Comparison of ENCODE assay signal across 15 cellular contexts in the genomic region with DNA sequence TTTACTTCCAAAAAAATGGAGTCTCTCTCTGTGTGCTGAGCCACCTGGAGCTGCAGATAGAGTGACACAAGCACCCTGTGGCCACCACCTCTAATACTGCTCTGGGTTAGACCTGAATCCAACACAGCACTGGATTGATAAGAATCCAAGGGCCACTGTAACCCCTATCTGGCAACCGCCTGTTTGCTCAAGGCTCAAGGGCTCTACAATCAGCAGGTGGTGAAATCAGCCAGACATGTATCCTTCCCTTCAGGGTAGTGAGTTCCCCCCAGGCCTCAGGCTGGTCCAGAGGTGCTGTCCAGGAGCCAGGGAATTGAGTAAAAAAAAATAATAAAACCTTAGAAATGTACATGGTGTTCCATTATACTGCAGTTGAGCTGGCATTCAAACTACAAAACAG.
A peak's percentile ranks its signal among the peaks of the same experiment; 100 is the strongest.
DNase-seq lines count a peak whose midpoint lies in the region; ATAC-seq and TF ChIP-seq lines count a peak whose summit lies in the region.
"Had no signal": no experiment of that assay in that cellular context is flagged by ENCODE, and none has a peak within 500 bp of the region (broad histone marks: within the 10 kb centered on the region; RNA-seq: fewer than 3 reads in every experiment).

No MANE protein-coding gene starts in this region.

- ATAC-seq in left ventricle myocardium superior, result no peak
- ATAC-seq: A549, GM23338 had no signal

- H3K27me3 ChIP-seq in hepatocyte, result no peaks in the 10 kb centered on the region
- H3K27me3 ChIP-seq: BE2C had no signal

- WGBS in hepatocyte (ENCODE audit: low lambda C conversion rate, missing lambda C conversion rate), result 57% methylated on average over 1 of the region's 1 CpG

- no peaks in the 10 kb centered on the region for H3K9me3 ChIP-seq in hepatocyte (ENCODE audit: low read depth)
- H3K9me3 ChIP-seq: A549, BE2C had no signal

- no peaks in the 10 kb centered on the region for H3K9me2 ChIP-seq in hepatocyte (replicated peaks; ENCODE audit: insufficient read depth)

- H4K20me1 ChIP-seq in hepatocyte (ENCODE audit: insufficient read depth, poor library complexity, severe bottlenecking), result no peaks in the 10 kb centered on the region

- peaks cover 4% of the 10 kb centered on the region for H3K4me1 ChIP-seq in hepatocyte (ENCODE audit: insufficient read depth)
- H3K4me1 ChIP-seq: A549, BE2C had no signal

- no peak for TF ChIP-seq CTCF in hepatocyte (IDR thresholded peaks at IDR 0.05; ENCODE audit: poor library complexity)

- H2AFZ ChIP-seq in hepatocyte, result no peak overlapping the region
- H2AFZ ChIP-seq: GM23338 had no signal

- no peaks in the 10 kb centered on the region for H3K36me3 ChIP-seq in hepatocyte (replicated peaks; ENCODE audit: insufficient read depth, low read depth)
- H3K36me3 ChIP-seq: BE2C had no signal

- intact Hi-C loops in left ventricle myocardium superior (cut with micrococcal nuclease), result no loop called here

- DNase-seq in NCI-H748 (lab: John Stamatoyannopoulos, UW; ENCODE audit: unreplicated experiment) (peak; percentile 19), NCI-H748 treated with DMSO at 0.1 percent for 48 hours (lab: John Stamatoyannopoulos, UW) (no peak), DMS53 treated with DMSO at 0.1 percent for 48 hours (lab: John Stamatoyannopoulos, UW; ENCODE audit: unreplicated experiment) (peak; percentile 60), NCI-H2029 treated with DMSO at 0.1 percent for 48 hours (lab: John Stamatoyannopoulos, UW) (peak; percentile 91), hepatocyte (ENCODE audit: low spot score) (peak; percentile 23), left ventricle myocardium superior (no peak)
- DNase-seq in activated CD4-positive, CD25-positive, alpha-beta regulatory T cell (lab: John Stamatoyannopoulos, UW), result no peak
- DNase-seq in stimulated activated naive CD4-positive, alpha-beta T cell treated with Interleukin-2 at 50 U/mL for 16 hours (lab: John Stamatoyannopoulos, UW), result no peak
- DNase-seq: BE2C; CD4-positive, alpha-beta memory T cell; COR-L47; H7 had no signal

- H3K79me2 ChIP-seq in hepatocyte, result no peaks in the 10 kb centered on the region

- no peak overlapping the region for H3K4me2 ChIP-seq in hepatocyte
- H3K4me2 ChIP-seq: A549, GM23338 had no signal

- no peak overlapping the region for H3K27ac ChIP-seq in hepatocyte
- H3K27ac ChIP-seq: A549, C4-2B had no signal

- H3K4me3 ChIP-seq in hepatocyte, result no peak overlapping the region
- H3K4me3 ChIP-seq: A549, GM23338 had no signal

Comparison
In these comparisons a context has a peak if more than half of its experiments do, and no peak if none do; other contexts are left out.
1. DNase-seq: peak in NCI-H748 (single experiment), DMS53 treated with DMSO at 0.1 percent for 48 hours (single experiment), NCI-H2029 treated with DMSO at 0.1 percent for 48 hours (single experiment) and hepatocyte (single experiment); none in NCI-H748 treated with DMSO at 0.1 percent for 48 hours (single experiment), activated CD4-positive, CD25-positive, alpha-beta regulatory T cell (0 of 4), stimulated activated naive CD4-positive, alpha-beta T cell treated with Interleukin-2 at 50 U/mL for 16 hours (single experiment) and left ventricle myocardium superior (single experiment).